1 cellular context compared by ENCODE assay signal in the genomic region with DNA sequence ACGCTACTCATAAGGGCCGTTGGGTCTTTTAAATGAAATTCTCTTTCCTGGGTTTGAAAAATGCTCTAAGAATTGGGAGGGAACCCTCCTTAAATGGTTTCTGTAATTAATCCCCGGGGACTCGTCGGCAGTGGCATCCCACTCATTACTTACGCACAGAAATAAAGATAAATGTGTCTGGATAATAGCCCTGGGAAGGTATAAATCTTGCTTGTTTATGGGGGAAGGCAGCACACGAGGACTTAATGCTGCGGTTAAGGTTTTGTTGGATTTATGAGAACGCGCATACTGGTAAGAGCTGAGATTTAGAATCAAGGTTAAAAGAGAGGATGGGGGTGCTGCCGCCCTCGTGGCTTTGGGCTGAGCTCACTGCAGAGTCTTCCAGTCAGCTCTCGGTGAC.
TF ChIP-seq lines count a peak whose summit lies in the region.

No MANE protein-coding gene starts in this region.

TF ChIP-seq in HEK293, 187 proteins besides CTCF, POLR2A, EP300 and RAD21 (continued from another document):
- TF ChIP-seq, protein P1, sequence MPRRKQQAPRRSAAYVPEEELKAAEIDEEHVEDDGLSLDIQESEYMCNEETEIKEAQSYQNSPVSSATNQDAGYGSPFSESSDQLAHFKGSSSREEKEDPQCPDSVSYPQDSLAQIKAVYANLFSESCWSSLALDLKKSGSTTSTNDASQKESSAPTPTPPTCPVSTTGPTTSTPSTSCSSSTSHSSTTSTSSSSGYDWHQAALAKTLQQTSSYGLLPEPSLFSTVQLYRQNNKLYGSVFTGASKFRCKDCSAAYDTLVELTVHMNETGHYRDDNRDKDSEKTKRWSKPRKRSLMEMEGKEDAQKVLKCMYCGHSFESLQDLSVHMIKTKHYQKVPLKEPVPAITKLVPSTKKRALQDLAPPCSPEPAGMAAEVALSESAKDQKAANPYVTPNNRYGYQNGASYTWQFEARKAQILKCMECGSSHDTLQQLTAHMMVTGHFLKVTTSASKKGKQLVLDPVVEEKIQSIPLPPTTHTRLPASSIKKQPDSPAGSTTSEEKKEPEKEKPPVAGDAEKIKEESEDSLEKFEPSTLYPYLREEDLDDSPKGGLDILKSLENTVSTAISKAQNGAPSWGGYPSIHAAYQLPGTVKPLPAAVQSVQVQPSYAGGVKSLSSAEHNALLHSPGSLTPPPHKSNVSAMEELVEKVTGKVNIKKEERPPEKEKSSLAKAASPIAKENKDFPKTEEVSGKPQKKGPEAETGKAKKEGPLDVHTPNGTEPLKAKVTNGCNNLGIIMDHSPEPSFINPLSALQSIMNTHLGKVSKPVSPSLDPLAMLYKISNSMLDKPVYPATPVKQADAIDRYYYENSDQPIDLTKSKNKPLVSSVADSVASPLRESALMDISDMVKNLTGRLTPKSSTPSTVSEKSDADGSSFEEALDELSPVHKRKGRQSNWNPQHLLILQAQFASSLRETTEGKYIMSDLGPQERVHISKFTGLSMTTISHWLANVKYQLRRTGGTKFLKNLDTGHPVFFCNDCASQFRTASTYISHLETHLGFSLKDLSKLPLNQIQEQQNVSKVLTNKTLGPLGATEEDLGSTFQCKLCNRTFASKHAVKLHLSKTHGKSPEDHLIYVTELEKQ (tag by site-specific recombination; IDR thresholded peaks at IDR 0.05; ENCODE audit: borderline replicate concordance) = peak; percentile 77
- no peak for TF ChIP-seq ZNF837 (tag by site-specific recombination; IDR thresholded peaks at IDR 0.05)
- TF ChIP-seq ZNF529 (tag by site-specific recombination; IDR thresholded peaks at IDR 0.05; ENCODE audit: insufficient replicate concordance) = no peak
- TF ChIP-seq KLF1 (tag by site-specific recombination; IDR thresholded peaks at IDR 0.05) = no peak
- TF ChIP-seq ZNF404 (tag by site-specific recombination; IDR thresholded peaks at IDR 0.05) = no peak
- 0 out of 2 replicates have a peak, but pooled peaks have one; percentile 30 for TF ChIP-seq KLF16 (tag by site-specific recombination; IDR thresholded peaks at IDR 0.05)
- TF ChIP-seq, protein P2, sequence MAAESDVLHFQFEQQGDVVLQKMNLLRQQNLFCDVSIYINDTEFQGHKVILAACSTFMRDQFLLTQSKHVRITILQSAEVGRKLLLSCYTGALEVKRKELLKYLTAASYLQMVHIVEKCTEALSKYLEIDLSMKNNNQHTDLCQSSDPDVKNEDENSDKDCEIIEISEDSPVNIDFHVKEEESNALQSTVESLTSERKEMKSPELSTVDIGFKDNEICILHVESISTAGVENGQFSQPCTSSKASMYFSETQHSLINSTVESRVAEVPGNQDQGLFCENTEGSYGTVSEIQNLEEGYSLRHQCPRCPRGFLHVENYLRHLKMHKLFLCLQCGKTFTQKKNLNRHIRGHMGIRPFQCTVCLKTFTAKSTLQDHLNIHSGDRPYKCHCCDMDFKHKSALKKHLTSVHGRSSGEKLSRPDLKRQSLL (tag by site-specific recombination; IDR thresholded peaks at IDR 0.05) = no peak
- no peak for TF ChIP-seq ZNF223 (tag by site-specific recombination; IDR thresholded peaks at IDR 0.05)
- TF ChIP-seq, protein P3, sequence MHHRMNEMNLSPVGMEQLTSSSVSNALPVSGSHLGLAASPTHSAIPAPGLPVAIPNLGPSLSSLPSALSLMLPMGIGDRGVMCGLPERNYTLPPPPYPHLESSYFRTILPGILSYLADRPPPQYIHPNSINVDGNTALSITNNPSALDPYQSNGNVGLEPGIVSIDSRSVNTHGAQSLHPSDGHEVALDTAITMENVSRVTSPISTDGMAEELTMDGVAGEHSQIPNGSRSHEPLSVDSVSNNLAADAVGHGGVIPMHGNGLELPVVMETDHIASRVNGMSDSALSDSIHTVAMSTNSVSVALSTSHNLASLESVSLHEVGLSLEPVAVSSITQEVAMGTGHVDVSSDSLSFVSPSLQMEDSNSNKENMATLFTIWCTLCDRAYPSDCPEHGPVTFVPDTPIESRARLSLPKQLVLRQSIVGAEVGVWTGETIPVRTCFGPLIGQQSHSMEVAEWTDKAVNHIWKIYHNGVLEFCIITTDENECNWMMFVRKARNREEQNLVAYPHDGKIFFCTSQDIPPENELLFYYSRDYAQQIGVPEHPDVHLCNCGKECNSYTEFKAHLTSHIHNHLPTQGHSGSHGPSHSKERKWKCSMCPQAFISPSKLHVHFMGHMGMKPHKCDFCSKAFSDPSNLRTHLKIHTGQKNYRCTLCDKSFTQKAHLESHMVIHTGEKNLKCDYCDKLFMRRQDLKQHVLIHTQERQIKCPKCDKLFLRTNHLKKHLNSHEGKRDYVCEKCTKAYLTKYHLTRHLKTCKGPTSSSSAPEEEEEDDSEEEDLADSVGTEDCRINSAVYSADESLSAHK (tag by site-specific recombination; IDR thresholded peaks at IDR 0.05) = no peak
- no peak for TF ChIP-seq ZNF114 (tag by site-specific recombination; IDR thresholded peaks at IDR 0.05)
- no peak for TF ChIP-seq SALL2 (tag by site-specific recombination; IDR thresholded peaks at IDR 0.05; ENCODE audit: borderline replicate concordance)
- TF ChIP-seq, protein P4, sequence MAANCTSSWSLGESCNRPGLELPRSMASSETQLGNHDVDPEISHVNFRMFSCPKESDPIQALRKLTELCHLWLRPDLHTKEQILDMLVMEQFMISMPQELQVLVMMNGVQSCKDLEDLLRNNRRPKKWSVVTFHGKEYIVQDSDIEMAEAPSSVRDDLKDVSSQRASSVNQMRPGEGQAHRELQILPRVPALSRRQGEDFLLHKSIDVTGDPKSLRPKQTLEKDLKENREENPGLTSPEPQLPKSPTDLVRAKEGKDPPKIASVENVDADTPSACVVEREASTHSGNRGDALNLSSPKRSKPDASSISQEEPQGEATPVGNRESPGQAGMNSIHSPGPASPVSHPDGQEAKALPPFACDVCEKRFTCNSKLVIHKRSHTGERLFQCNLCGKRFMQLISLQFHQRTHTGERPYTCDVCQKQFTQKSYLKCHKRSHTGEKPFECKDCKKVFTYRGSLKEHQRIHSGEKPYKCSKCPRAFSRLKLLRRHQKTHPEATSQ (tag by site-specific recombination; IDR thresholded peaks at IDR 0.05) = 0 out of 2 replicates have a peak, but pooled peaks have one; percentile 16
- TF ChIP-seq HOXC10 (CRISPR knock-in tag; IDR thresholded peaks at IDR 0.05) = no peak
- TF ChIP-seq, protein P5, sequence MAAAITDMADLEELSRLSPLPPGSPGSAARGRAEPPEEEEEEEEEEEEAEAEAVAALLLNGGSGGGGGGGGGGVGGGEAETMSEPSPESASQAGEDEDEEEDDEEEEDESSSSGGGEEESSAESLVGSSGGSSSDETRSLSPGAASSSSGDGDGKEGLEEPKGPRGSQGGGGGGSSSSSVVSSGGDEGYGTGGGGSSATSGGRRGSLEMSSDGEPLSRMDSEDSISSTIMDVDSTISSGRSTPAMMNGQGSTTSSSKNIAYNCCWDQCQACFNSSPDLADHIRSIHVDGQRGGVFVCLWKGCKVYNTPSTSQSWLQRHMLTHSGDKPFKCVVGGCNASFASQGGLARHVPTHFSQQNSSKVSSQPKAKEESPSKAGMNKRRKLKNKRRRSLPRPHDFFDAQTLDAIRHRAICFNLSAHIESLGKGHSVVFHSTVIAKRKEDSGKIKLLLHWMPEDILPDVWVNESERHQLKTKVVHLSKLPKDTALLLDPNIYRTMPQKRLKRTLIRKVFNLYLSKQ (tag by site-specific recombination; IDR thresholded peaks at IDR 0.05; ENCODE audit: borderline replicate concordance) = no peak
- no peak for TF ChIP-seq ZNF548 (tag by site-specific recombination; IDR thresholded peaks at IDR 0.05)
- no peak for TF ChIP-seq BCL11B (tag by site-specific recombination; IDR thresholded peaks at IDR 0.05; ENCODE audit: low read depth)
- TF ChIP-seq ZNF558 (tag by site-specific recombination; IDR thresholded peaks at IDR 0.05) = no peak
- no peak for TF ChIP-seq KLF9 (tag by site-specific recombination; IDR thresholded peaks at IDR 0.05; ENCODE audit: low read depth)
- TF ChIP-seq, protein P6, sequence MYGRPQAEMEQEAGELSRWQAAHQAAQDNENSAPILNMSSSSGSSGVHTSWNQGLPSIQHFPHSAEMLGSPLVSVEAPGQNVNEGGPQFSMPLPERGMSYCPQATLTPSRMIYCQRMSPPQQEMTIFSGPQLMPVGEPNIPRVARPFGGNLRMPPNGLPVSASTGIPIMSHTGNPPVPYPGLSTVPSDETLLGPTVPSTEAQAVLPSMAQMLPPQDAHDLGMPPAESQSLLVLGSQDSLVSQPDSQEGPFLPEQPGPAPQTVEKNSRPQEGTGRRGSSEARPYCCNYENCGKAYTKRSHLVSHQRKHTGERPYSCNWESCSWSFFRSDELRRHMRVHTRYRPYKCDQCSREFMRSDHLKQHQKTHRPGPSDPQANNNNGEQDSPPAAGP (tag by site-specific recombination; IDR thresholded peaks at IDR 0.05) = 0 out of 2 replicates have a peak, but pooled peaks have one; percentile 26
- no peak for TF ChIP-seq ZNF202 (tag by site-specific recombination; IDR thresholded peaks at IDR 0.05; ENCODE audit: borderline replicate concordance)
- peak; percentile 36; the same call in 1 of the 2 replicates for TF ChIP-seq YY1 (tag by site-specific recombination; IDR thresholded peaks at IDR 0.05)
- peak; percentile 19; the same call in 1 of the 2 replicates for TF ChIP-seq ZNF146 (tag by site-specific recombination; IDR thresholded peaks at IDR 0.05)
- no peak for TF ChIP-seq ZNF16 (tag by site-specific recombination; IDR thresholded peaks at IDR 0.05; ENCODE audit: low read depth)
- peak; percentile 80 for TF ChIP-seq ZNF843 (tag by site-specific recombination; IDR thresholded peaks at IDR 0.05)
- TF ChIP-seq ZNF133 (tag by site-specific recombination; IDR thresholded peaks at IDR 0.05) = no peak
- no peak for TF ChIP-seq ZNF610 (tag by site-specific recombination; IDR thresholded peaks at IDR 0.05; ENCODE audit: borderline replicate concordance)
- no peak for TF ChIP-seq KLF7 (tag by site-specific recombination; IDR thresholded peaks at IDR 0.05; ENCODE audit: borderline replicate concordance)
- TF ChIP-seq ZNF660 (tag by site-specific recombination; IDR thresholded peaks at IDR 0.05) = no peak
- TF ChIP-seq, protein P7, sequence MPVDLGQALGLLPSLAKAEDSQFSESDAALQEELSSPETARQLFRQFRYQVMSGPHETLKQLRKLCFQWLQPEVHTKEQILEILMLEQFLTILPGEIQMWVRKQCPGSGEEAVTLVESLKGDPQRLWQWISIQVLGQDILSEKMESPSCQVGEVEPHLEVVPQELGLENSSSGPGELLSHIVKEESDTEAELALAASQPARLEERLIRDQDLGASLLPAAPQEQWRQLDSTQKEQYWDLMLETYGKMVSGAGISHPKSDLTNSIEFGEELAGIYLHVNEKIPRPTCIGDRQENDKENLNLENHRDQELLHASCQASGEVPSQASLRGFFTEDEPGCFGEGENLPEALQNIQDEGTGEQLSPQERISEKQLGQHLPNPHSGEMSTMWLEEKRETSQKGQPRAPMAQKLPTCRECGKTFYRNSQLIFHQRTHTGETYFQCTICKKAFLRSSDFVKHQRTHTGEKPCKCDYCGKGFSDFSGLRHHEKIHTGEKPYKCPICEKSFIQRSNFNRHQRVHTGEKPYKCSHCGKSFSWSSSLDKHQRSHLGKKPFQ (tag by site-specific recombination; IDR thresholded peaks at IDR 0.05) = peak; percentile 70; the same call in 1 of the 2 replicates
- no peak for TF ChIP-seq GLI4 (tag by site-specific recombination; IDR thresholded peaks at IDR 0.05)
- TF ChIP-seq, protein P8, sequence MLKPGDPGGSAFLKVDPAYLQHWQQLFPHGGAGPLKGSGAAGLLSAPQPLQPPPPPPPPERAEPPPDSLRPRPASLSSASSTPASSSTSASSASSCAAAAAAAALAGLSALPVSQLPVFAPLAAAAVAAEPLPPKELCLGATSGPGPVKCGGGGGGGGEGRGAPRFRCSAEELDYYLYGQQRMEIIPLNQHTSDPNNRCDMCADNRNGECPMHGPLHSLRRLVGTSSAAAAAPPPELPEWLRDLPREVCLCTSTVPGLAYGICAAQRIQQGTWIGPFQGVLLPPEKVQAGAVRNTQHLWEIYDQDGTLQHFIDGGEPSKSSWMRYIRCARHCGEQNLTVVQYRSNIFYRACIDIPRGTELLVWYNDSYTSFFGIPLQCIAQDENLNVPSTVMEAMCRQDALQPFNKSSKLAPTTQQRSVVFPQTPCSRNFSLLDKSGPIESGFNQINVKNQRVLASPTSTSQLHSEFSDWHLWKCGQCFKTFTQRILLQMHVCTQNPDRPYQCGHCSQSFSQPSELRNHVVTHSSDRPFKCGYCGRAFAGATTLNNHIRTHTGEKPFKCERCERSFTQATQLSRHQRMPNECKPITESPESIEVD (tag by site-specific recombination; IDR thresholded peaks at IDR 0.05) = peak; percentile 87
